In genomic region chr7:90605055-90605454, GRCh38 we compare ENCODE assay signal across 8 cellular contexts. TPM values are rescaled to one million over a fixed set of nuclear protein-coding genes. Genes with fewer than 3 reads are reported as not detected.
DNase-seq lines count a peak whose midpoint lies in the region; ATAC-seq and TF ChIP-seq lines count a peak whose summit lies in the region.

No MANE protein-coding gene starts in this region.

- H3K9me3 ChIP-seq in right atrium auricular region, result no peaks in the 10 kb centered on the region

- no peak for TF ChIP-seq CTCF in right atrium auricular region (IDR thresholded peaks at IDR 0.05)

- peaks cover 0 to 5% of the 10 kb centered on the region in 2 donors for H3K4me1 ChIP-seq in right atrium auricular region

- H3K4me3 ChIP-seq in right atrium auricular region, result no peak overlapping the region

- H3K27me3 ChIP-seq in right atrium auricular region, result no peaks in the 10 kb centered on the region

- no peaks in the 10 kb centered on the region for H3K36me3 ChIP-seq in right atrium auricular region

- H3K27ac ChIP-seq in right atrium auricular region, result no peak overlapping the region

- DNase-seq in left ventricle myocardium superior (no peak), right atrium auricular region (ENCODE audit: low spot score) (no peak), NCI-H1694 (lab: John Stamatoyannopoulos, UW) (peak; percentile 69), SHP77 (lab: John Stamatoyannopoulos, UW) (peak; percentile 69 to 75), DMS114 treated with DMSO at 0.1 percent for 48 hours (lab: John Stamatoyannopoulos, UW; ENCODE audit: unreplicated experiment) (no peak), COLO829 (ENCODE audit: low spot score) (no peak), CD1c-positive myeloid dendritic cell (ENCODE audit: extremely low spot score) (no peak)

- peak; percentile 28 for ATAC-seq in left ventricle myocardium superior
- no peak for ATAC-seq in HG03521 (IDR thresholded peaks at IDR 0.05; ENCODE audit: unreplicated experiment)

- intact Hi-C loops in left ventricle myocardium superior (cut with micrococcal nuclease), result no loop called here

RNA-seq across cellular contexts. Expression of gene CDK14, which starts 8.9 kb away (rescaled TPM):
- 23.9 TPM for total RNA-seq in left ventricle myocardium superior
- total RNA-seq in right atrium auricular region, result 10 to 100 TPM; 21.5 to 37.9 TPM

Comparison
In these comparisons a context has a peak if more than half of its experiments do, and no peak if none do; other contexts are left out.
1. DNase-seq: peak in NCI-H1694 (single experiment) and SHP77 (2 of 2); none in left ventricle myocardium superior (single experiment), right atrium auricular region (single experiment), DMS114 treated with DMSO at 0.1 percent for 48 hours (single experiment), COLO829 (single experiment) and CD1c-positive myeloid dendritic cell (single experiment).